Comparison of ENCODE assay signal across 12 cellular contexts in genomic region chr11:61904539-61905048, GRCh38. TPM values are rescaled to one million over a fixed set of nuclear protein-coding genes. Genes with fewer than 3 reads are reported as not detected.
DNase-seq lines count a peak whose midpoint lies in the region; ATAC-seq, FAIRE-seq and TF ChIP-seq lines count a peak whose summit lies in the region.
"Had no signal": no experiment of that assay in that cellular context is flagged by ENCODE, and none has a peak within 500 bp of the region (broad histone marks: within the 10 kb centered on the region; RNA-seq: fewer than 3 reads in every experiment).

No MANE protein-coding gene starts in this region.

- CTCF ChIA-PET in activated CD8-positive, alpha-beta T cell treated with anti-CD3 and anti-CD28 coated beads for 36 hours (lab: Charles Lee): interaction anchor here (0.7 to 11.7 kb wide), 6 partner anchors 9 to 204 kb away, joined by 3 to 352 read pairs (median 9); partner anchors contain the start of gene BEST1
- CTCF ChIA-PET in activated CD8-positive, alpha-beta T cell treated with anti-CD3 and anti-CD28 coated beads, Interleukin-2, amount 10 ng/mL, durations not matched to agents 7 days and 5 days (lab: Charles Lee): interaction anchor here (0.7 to 11.5 kb wide), 3 partner anchors 22 to 204 kb away, joined by 3 to 337 read pairs (median 5); no protein-coding TSS in a partner anchor

- no peak for TF ChIP-seq CTCF in activated CD8-positive, alpha-beta T cell treated with anti-CD3 and anti-CD28 coated beads for 36 hours (IDR thresholded peaks at IDR 0.05)
- TF ChIP-seq CTCF in bronchial epithelial cell (IDR thresholded peaks at IDR 0.05; ENCODE audit: insufficient read depth, low read length, severe bottlenecking) (no peak), left lung (IDR thresholded peaks at IDR 0.05) (no peak), foreskin fibroblast (IDR thresholded peaks at IDR 0.05; ENCODE audit: low read depth, low read length) (no peak)

- H3K36me3 ChIP-seq in bronchial epithelial cell (ENCODE audit: control insufficient read depth, insufficient read depth, low read length) (no peaks in the 10 kb centered on the region), left lung (peaks cover 0 to 15% of the 10 kb centered on the region in 2 donors)

- H3K27me3 ChIP-seq in bronchial epithelial cell (ENCODE audit: control insufficient read depth, insufficient read depth, low read length) (peaks cover 4% of the 10 kb centered on the region), left lung (no peaks in the 10 kb centered on the region)

- H3K9me3 Mint-ChIP-seq in activated CD8-positive, alpha-beta T cell treated with anti-CD3 and anti-CD28 coated beads for 36 hours: no peaks in the 10 kb centered on the region
- H3K9me3 Mint-ChIP-seq in activated CD8-positive, alpha-beta T cell treated with anti-CD3 and anti-CD28 coated beads, Interleukin-2, amount 10 ng/mL, durations not matched to agents 7 days and 5 days (ENCODE audit: insufficient read depth): no peaks in the 10 kb centered on the region

- no peak for FAIRE-seq in bronchial epithelial cell (lab: Jason Lieb, UNC)
- FAIRE-seq: GM18507 had no signal

- H3K4me1 ChIP-seq in left lung: peaks cover 8 to 9% of the 10 kb centered on the region in 2 donors

- no peaks in the 10 kb centered on the region for H3K9me3 ChIP-seq in left lung

- no peak overlapping the region for H3K27ac Mint-ChIP-seq in activated CD8-positive, alpha-beta T cell treated with anti-CD3 and anti-CD28 coated beads for 36 hours
- no peak overlapping the region for H3K27ac Mint-ChIP-seq in activated CD8-positive, alpha-beta T cell treated with anti-CD3 and anti-CD28 coated beads, Interleukin-2, amount 10 ng/mL, durations not matched to agents 7 days and 5 days

- no peaks in the 10 kb centered on the region for H3K36me3 Mint-ChIP-seq in activated CD8-positive, alpha-beta T cell treated with anti-CD3 and anti-CD28 coated beads for 36 hours (ENCODE audit: low read depth)
- no peaks in the 10 kb centered on the region for H3K36me3 Mint-ChIP-seq in activated CD8-positive, alpha-beta T cell treated with anti-CD3 and anti-CD28 coated beads, Interleukin-2, amount 10 ng/mL, durations not matched to agents 7 days and 5 days (ENCODE audit: low read depth)

- H3K4me1 Mint-ChIP-seq in activated CD8-positive, alpha-beta T cell treated with anti-CD3 and anti-CD28 coated beads for 36 hours (ENCODE audit: low read depth): no peaks in the 10 kb centered on the region
- H3K4me1 Mint-ChIP-seq in activated CD8-positive, alpha-beta T cell treated with anti-CD3 and anti-CD28 coated beads, Interleukin-2, amount 10 ng/mL, durations not matched to agents 7 days and 5 days (ENCODE audit: low read depth): no peaks in the 10 kb centered on the region

- no peaks in the 10 kb centered on the region for H3K27me3 Mint-ChIP-seq in activated CD8-positive, alpha-beta T cell treated with anti-CD3 and anti-CD28 coated beads for 36 hours
- peaks cover 4% of the 10 kb centered on the region for H3K27me3 Mint-ChIP-seq in activated CD8-positive, alpha-beta T cell treated with anti-CD3 and anti-CD28 coated beads, Interleukin-2, amount 10 ng/mL, durations not matched to agents 7 days and 5 days (ENCODE audit: low read depth)

- POLR2A ChIA-PET in activated CD8-positive, alpha-beta T cell treated with anti-CD3 and anti-CD28 coated beads for 36 hours (lab: Charles Lee): no interaction called here
- POLR2A ChIA-PET in activated CD8-positive, alpha-beta T cell treated with anti-CD3 and anti-CD28 coated beads, Interleukin-2, amount 10 ng/mL, durations not matched to agents 7 days and 5 days (lab: Charles Lee): interaction anchor here (0.8 kb wide), 1 partner anchor 220 kb away, joined by 3 read pairs; no protein-coding TSS in a partner anchor

- DNase-seq in activated CD8-positive, alpha-beta T cell treated with anti-CD3 and anti-CD28 coated beads for 36 hours: peak; percentile 31
- no peak for DNase-seq in activated CD8-positive, alpha-beta T cell treated with anti-CD3 and anti-CD28 coated beads, Interleukin-2, amount 10 ng/mL, durations not matched to agents 7 days and 5 days
- DNase-seq in bronchial epithelial cell (ENCODE audit: low read depth): peak; percentile 32
- peak in 1 of 2 donors; percentile 85 for DNase-seq in left lung
- no peak for DNase-seq in stimulated activated naive CD8-positive, alpha-beta T cell treated with anti-CD3 and anti-CD28 coated beads, Interleukin-15, Interleukin-2, amounts not matched to agents 100 U/mL and 50 U/mL, for 24 hours
- DNase-seq in HK-2 (ENCODE audit: unreplicated experiment): no peak
- DNase-seq in AML-193 (lab: John Stamatoyannopoulos, UW): no peak
- DNase-seq in foreskin fibroblast: no peak
- DNase-seq: amygdala, NCI-H1048, NCI-H524 treated with DMSO at 0.1 percent for 48 hours had no signal

- intact Hi-C loops in activated CD8-positive, alpha-beta T cell treated with anti-CD3 and anti-CD28 coated beads for 36 hours (cut with micrococcal nuclease): no loop called here
- intact Hi-C loops in left lung (cut with DNase I): no loop called here

- ATAC-seq in activated CD8-positive, alpha-beta T cell treated with anti-CD3 and anti-CD28 coated beads for 36 hours: peak; percentile 78
- ATAC-seq in activated CD8-positive, alpha-beta T cell treated with anti-CD3 and anti-CD28 coated beads, Interleukin-2, amount 10 ng/mL, durations not matched to agents 7 days and 5 days: no peak
- peak; percentile 86 for ATAC-seq in left lung
- peak; percentile 13 for ATAC-seq in stimulated activated naive CD8-positive, alpha-beta T cell treated with anti-CD3 and anti-CD28 coated beads, Interleukin-15, Interleukin-2, amounts not matched to agents 100 U/mL and 50 U/mL, for 24 hours

- H3K27ac ChIP-seq in left lung: no peak overlapping the region

- H3K4me3 Mint-ChIP-seq in activated CD8-positive, alpha-beta T cell treated with anti-CD3 and anti-CD28 coated beads for 36 hours: no peak overlapping the region
- H3K4me3 Mint-ChIP-seq in activated CD8-positive, alpha-beta T cell treated with anti-CD3 and anti-CD28 coated beads, Interleukin-2, amount 10 ng/mL, durations not matched to agents 7 days and 5 days: no peak overlapping the region

- H3K4me3 ChIP-seq in bronchial epithelial cell (ENCODE audit: low read depth, low read length) (peak overlapping the region; percentile 16), left lung (no peak overlapping the region), foreskin fibroblast (ENCODE audit: low read depth in 1 of 2, low read length in 2 of 2) (no peak overlapping the region)

RNA-seq across cellular contexts. Expression of gene RAB3IL1, which starts 12.8 kb away (rescaled TPM):
- not detected for total RNA-seq in activated CD8-positive, alpha-beta T cell treated with anti-CD3 and anti-CD28 coated beads for 36 hours
- total RNA-seq in activated CD8-positive, alpha-beta T cell treated with anti-CD3 and anti-CD28 coated beads, Interleukin-2, amount 10 ng/mL, durations not matched to agents 7 days and 5 days: not detected
- total RNA-seq in bronchial epithelial cell (0.90 and 1.1 TPM in 2 replicates), left lung (10 to 100 TPM; 10.8 to 13.3 TPM)

RNA-seq across cellular contexts. Expression of gene FADS3, which starts 13.2 kb away (rescaled TPM):
- 10 to 100 TPM; 10.3 to 13.9 TPM for total RNA-seq in activated CD8-positive, alpha-beta T cell treated with anti-CD3 and anti-CD28 coated beads for 36 hours
- total RNA-seq in activated CD8-positive, alpha-beta T cell treated with anti-CD3 and anti-CD28 coated beads, Interleukin-2, amount 10 ng/mL, durations not matched to agents 7 days and 5 days: 1 to 10 TPM; 3.8 to 4.5 TPM
- total RNA-seq in bronchial epithelial cell (31.9 and 66.2 TPM in 2 replicates), left lung (10 to 100 TPM; 64.1 to 71.4 TPM)

RNA-seq across cellular contexts. Expression of gene BEST1, which starts 45.6 kb away (rescaled TPM):
- under 1 TPM; 0.61 to 0.83 TPM for total RNA-seq in activated CD8-positive, alpha-beta T cell treated with anti-CD3 and anti-CD28 coated beads for 36 hours
- total RNA-seq in activated CD8-positive, alpha-beta T cell treated with anti-CD3 and anti-CD28 coated beads, Interleukin-2, amount 10 ng/mL, durations not matched to agents 7 days and 5 days: not detected
- total RNA-seq in bronchial epithelial cell (3.7 and 5.2 TPM in 2 replicates), left lung (10 to 100 TPM in 1 of 2 donors, 1 to 10 TPM in 1; 3.8 to 14.6 TPM)

Comparison
In these comparisons a context has a peak if more than half of its experiments do, and no peak if none do; other contexts are left out.
1. DNase-seq: peak in activated CD8-positive, alpha-beta T cell treated with anti-CD3 and anti-CD28 coated beads for 36 hours (single experiment) and bronchial epithelial cell (single experiment); none in activated CD8-positive, alpha-beta T cell treated with anti-CD3 and anti-CD28 coated beads, Interleukin-2, amount 10 ng/mL, durations not matched to agents 7 days and 5 days (single experiment), stimulated activated naive CD8-positive, alpha-beta T cell treated with anti-CD3 and anti-CD28 coated beads, Interleukin-15, Interleukin-2, amounts not matched to agents 100 U/mL and 50 U/mL, for 24 hours (single experiment), HK-2 (single experiment), AML-193 (0 of 2) and foreskin fibroblast (0 of 2).